In the genomic region with DNA sequence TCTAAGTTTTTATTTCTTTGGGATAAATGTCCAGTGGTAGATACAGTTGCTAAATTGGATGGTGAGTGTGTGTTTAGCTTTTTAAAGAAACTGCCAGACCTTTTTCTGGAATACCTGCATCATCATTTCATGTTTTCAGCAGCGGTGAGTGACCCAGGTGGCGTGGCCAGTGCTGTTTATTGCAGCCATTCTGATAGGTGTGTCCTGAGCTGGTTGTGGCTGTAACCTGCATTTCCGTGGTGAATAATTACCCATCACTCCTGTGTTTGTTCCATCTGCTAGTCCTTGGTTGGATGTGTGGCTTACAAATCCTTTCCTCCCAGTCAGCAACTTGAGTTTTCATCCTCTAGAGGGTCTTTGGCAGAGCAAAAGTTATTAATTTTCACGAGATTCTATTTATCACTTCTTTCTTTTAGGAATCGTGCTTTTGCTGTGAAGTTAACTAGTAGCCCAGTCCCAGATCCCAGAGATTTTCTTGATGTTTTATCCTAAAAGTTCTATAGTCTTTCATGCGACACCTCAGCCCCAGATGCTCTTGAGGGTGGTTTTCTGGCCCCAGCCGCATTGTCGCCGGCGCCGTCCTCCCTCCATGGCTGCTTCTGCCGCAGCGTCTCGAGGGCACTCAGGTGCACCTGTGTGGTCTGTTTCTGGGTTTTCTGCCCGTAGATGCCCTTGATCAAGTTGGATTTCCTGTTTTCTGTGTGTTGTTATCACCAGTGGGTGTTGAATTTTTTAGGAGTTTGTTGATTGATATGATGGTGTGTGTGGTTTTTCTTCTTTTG, we compare ENCODE assay signal across 23 cellular contexts.
"Had no signal": no experiment of that assay in that cellular context is flagged by ENCODE, and none has a peak within 500 bp of the region (broad histone marks: within the 10 kb centered on the region; RNA-seq: fewer than 3 reads in every experiment).

No MANE protein-coding gene starts in this region.

- H3K27ac ChIP-seq: body of pancreas, cardiac muscle cell, esophagus muscularis mucosa, gastrocnemius medialis, neutrophil, ovary, prostate gland, spleen had no signal

- H3K9me3 Mint-ChIP-seq: activated B cell treated with CpG ODN at 0.5 μM for 24 hours; activated T-helper 17 cell treated with anti-CD3 and anti-CD28 coated beads, Interleukin-2, amount 50 U/mL, for 72 hours had no signal

- H3K4me1 ChIP-seq: body of pancreas, gastrocnemius medialis, prostate gland, spleen had no signal

- H3K27me3 Mint-ChIP-seq: activated B cell treated with CpG ODN at 0.5 μM for 24 hours; activated T-helper 17 cell treated with anti-CD3 and anti-CD28 coated beads, Interleukin-2, amount 50 U/mL, for 72 hours; naive thymus-derived CD4-positive, alpha-beta T cell had no signal

- H3K36me3 ChIP-seq: ovary had no signal

- H3K4me1 Mint-ChIP-seq: activated B cell treated with CpG ODN at 0.5 μM for 24 hours had no signal

- H3K4me3 Mint-ChIP-seq: activated B cell treated with CpG ODN at 0.5 μM for 24 hours; activated T-helper 17 cell treated with anti-CD3 and anti-CD28 coated beads, Interleukin-2, amount 50 U/mL, for 72 hours; naive thymus-derived CD4-positive, alpha-beta T cell; T-helper 1 cell treated with Interleukin-12 subunit alpha and Interleukin-12 subunit beta and Interleukin-4 antibody, amounts not matched to agents 30 μg/mL and 1 μg/mL, for 36 hours had no signal

- H3K9me3 ChIP-seq: body of pancreas, esophagus muscularis mucosa, neutrophil, ovary, prostate gland, thyroid gland had no signal

- ATAC-seq: activated T-helper 17 cell treated with anti-CD3 and anti-CD28 coated beads, Interleukin-2, amount 50 U/mL, for 72 hours; body of pancreas; gastrocnemius medialis; left cardiac atrium; naive thymus-derived CD4-positive, alpha-beta T cell; stimulated activated naive CD8-positive, alpha-beta T cell treated with anti-CD3 and anti-CD28 coated beads, Interleukin-15, Interleukin-2, amounts not matched to agents 100 U/mL and 50 U/mL, for 24 hours had no signal

- H3K4me3 ChIP-seq: body of pancreas, cardiac muscle cell, esophagus muscularis mucosa, gastrocnemius medialis, ovary, prostate gland, spleen, thyroid gland had no signal

- H3K27ac Mint-ChIP-seq: activated B cell treated with CpG ODN at 0.5 μM for 24 hours; activated T-helper 17 cell treated with anti-CD3 and anti-CD28 coated beads, Interleukin-2, amount 50 U/mL, for 72 hours; T-helper 1 cell treated with Interleukin-12 subunit alpha and Interleukin-12 subunit beta and Interleukin-4 antibody, amounts not matched to agents 30 μg/mL and 1 μg/mL, for 36 hours had no signal

- H3K27me3 ChIP-seq: body of pancreas, cardiac muscle cell, esophagus muscularis mucosa, gastrocnemius medialis, neutrophil, ovary, spleen, thyroid gland had no signal

- DNase-seq: activated B cell treated with CpG ODN at 0.5 μM for 24 hours; activated CD4-positive, alpha-beta T cell treated with anti-CD3 and anti-CD28 coated beads for 4 hours; activated CD4-positive, alpha-beta T cell treated with anti-CD3 and anti-CD28 coated beads, Interleukin-2, amount 50 U/mL, for 48 hours; activated T-cell treated with anti-CD3 and anti-CD28 coated beads for 4 hours; anterior cingulate cortex; body of pancreas; gastrocnemius medialis; head of caudate nucleus; islet precursor cell; left cardiac atrium; mesendoderm; naive thymus-derived CD4-positive, alpha-beta T cell; ovary; spleen; stimulated activated CD4-positive, alpha-beta T cell treated with anti-CD3 and anti-CD28 coated beads, Interleukin-4, amount 100 ng/mL, for 1 hour; stimulated activated naive CD8-positive, alpha-beta T cell treated with anti-CD3 and anti-CD28 coated beads, Interleukin-15, Interleukin-2, amounts not matched to agents 100 U/mL and 50 U/mL, for 24 hours; thyroid gland had no signal
